ENCODE assay signal across 3 cellular contexts in genomic region chr6:66145867-66146266, GRCh38.
"Had no signal": no experiment of that assay in that cellular context is flagged by ENCODE, and none has a peak within 500 bp of the region (broad histone marks: within the 10 kb centered on the region; RNA-seq: fewer than 3 reads in every experiment).

No MANE protein-coding gene starts in this region.

- ATAC-seq: GM12878 had no signal

- H3K4me3 ChIP-seq: GM12878 had no signal

- DNase-seq: GDM1, GF-D8 had no signal
